29 cellular contexts compared by ENCODE assay signal in genomic region chr5:125552486-125552885, GRCh38.
"Had no signal": no experiment of that assay in that cellular context is flagged by ENCODE, and none has a peak within 500 bp of the region (broad histone marks: within the 10 kb centered on the region; RNA-seq: fewer than 3 reads in every experiment).

No MANE protein-coding gene starts in this region.

- H3K4me3 Mint-ChIP-seq: activated B cell treated with CpG ODN at 0.5 μM for 24 hours; activated CD8-positive, alpha-beta T cell treated with anti-CD3 and anti-CD28 coated beads for 36 hours; activated naive CD4-positive, alpha-beta T cell treated with anti-CD3 and anti-CD28 coated beads, Interleukin-2, amount 50 U/mL, for 24 hours; activated T-cell treated with anti-CD3 and anti-CD28 coated beads, Interleukin-2, amount 50 U/mL, for 4 hours; effector memory CD8-positive, alpha-beta T cell; naive thymus-derived CD4-positive, alpha-beta T cell; neural crest cell; stimulated activated memory B cell treated with anti-CD40 and anti-IgM and Interleukin-4, amounts not matched to agents 10 μg/mL and 1 μg/mL and 100 μg/mL, for 72 hours; T-helper 17 cell had no signal

- H3K27me3 Mint-ChIP-seq: activated B cell treated with CpG ODN at 0.5 μM for 24 hours; activated CD8-positive, alpha-beta T cell treated with anti-CD3 and anti-CD28 coated beads for 36 hours; activated naive CD4-positive, alpha-beta T cell treated with anti-CD3 and anti-CD28 coated beads, Interleukin-2, amount 50 U/mL, for 24 hours; effector memory CD8-positive, alpha-beta T cell; naive thymus-derived CD4-positive, alpha-beta T cell; T-helper 17 cell had no signal

- H3K9me3 Mint-ChIP-seq: activated B cell treated with CpG ODN at 0.5 μM for 24 hours; activated CD8-positive, alpha-beta T cell treated with anti-CD3 and anti-CD28 coated beads for 36 hours; neural crest cell; stimulated activated memory B cell treated with anti-CD40 and anti-IgM and Interleukin-4, amounts not matched to agents 10 μg/mL and 1 μg/mL and 100 μg/mL, for 72 hours had no signal

- H3K4me1 Mint-ChIP-seq: activated B cell treated with CpG ODN at 0.5 μM for 24 hours; activated naive CD4-positive, alpha-beta T cell treated with anti-CD3 and anti-CD28 coated beads, Interleukin-2, amount 50 U/mL, for 24 hours; naive thymus-derived CD4-positive, alpha-beta T cell; T-helper 17 cell had no signal

- H3K4me2 ChIP-seq: hepatocyte, smooth muscle cell had no signal

- H3K27ac Mint-ChIP-seq: activated B cell treated with CpG ODN at 0.5 μM for 24 hours; activated CD8-positive, alpha-beta T cell treated with anti-CD3 and anti-CD28 coated beads for 36 hours; activated naive CD4-positive, alpha-beta T cell treated with anti-CD3 and anti-CD28 coated beads, Interleukin-2, amount 50 U/mL, for 24 hours; activated T-helper 2 cell treated with anti-CD3 and anti-CD28 coated beads, Interferon-gamma antibody, Interleukin-2, Interleukin-4, amounts not matched to agents 10 μg/mL and 5 μg/mL and 100 μg/mL, durations not matched to agents 14 hours and 24 hours and 36 hours; effector memory CD8-positive, alpha-beta T cell; naive thymus-derived CD4-positive, alpha-beta T cell; stimulated activated memory B cell treated with anti-CD40 and anti-IgM and Interleukin-4, amounts not matched to agents 10 μg/mL and 1 μg/mL and 100 μg/mL, for 72 hours; T-helper 17 cell had no signal

- H3K36me3 Mint-ChIP-seq: activated naive CD4-positive, alpha-beta T cell treated with anti-CD3 and anti-CD28 coated beads, Interleukin-2, amount 50 U/mL, for 24 hours; naive thymus-derived CD4-positive, alpha-beta T cell; stimulated activated memory B cell treated with anti-CD40 and anti-IgM and Interleukin-4, amounts not matched to agents 10 μg/mL and 1 μg/mL and 100 μg/mL, for 72 hours had no signal

- H3K4me1 ChIP-seq: body of pancreas, parathyroid adenoma, psoas muscle, upper lobe of right lung had no signal

- H3K27me3 ChIP-seq: body of pancreas, gastroesophageal sphincter, hepatocyte, sigmoid colon, stomach, tibial artery, upper lobe of right lung had no signal

- H3K36me3 ChIP-seq: gastroesophageal sphincter, sigmoid colon, stomach, tibial artery, upper lobe of right lung had no signal

- H3K4me3 ChIP-seq: body of pancreas, coronary artery, gastroesophageal sphincter, hepatocyte, psoas muscle, sigmoid colon, smooth muscle cell, stomach, tibial artery, upper lobe of right lung had no signal

- H2AFZ ChIP-seq: hepatocyte, parathyroid adenoma had no signal

- H3K9me3 ChIP-seq: body of pancreas, gastroesophageal sphincter, psoas muscle, sigmoid colon, stomach, tibial artery, upper lobe of right lung had no signal

- DNase-seq: activated B cell treated with CpG ODN at 0.5 μM for 24 hours; activated CD4-positive, alpha-beta T cell treated with anti-CD3 and anti-CD28 coated beads, Interleukin-2, amount 50 U/mL, for 1 hour; activated CD8-positive, alpha-beta T cell treated with anti-CD3 and anti-CD28 coated beads for 36 hours; activated T-cell treated with anti-CD3 and anti-CD28 coated beads, Interleukin-2, amount 50 U/mL, for 4 hours; anterior cingulate cortex; body of pancreas; effector memory CD8-positive, alpha-beta T cell; left cardiac atrium; midbrain; naive thymus-derived CD4-positive, alpha-beta T cell; nucleus accumbens; psoas muscle; sigmoid colon; stimulated activated CD4-positive, alpha-beta T cell treated with anti-CD3 and anti-CD28 coated beads, Interleukin-1b, Interleukin-23, amount 100 ng/mL, for 48 hours; stimulated activated CD4-positive, alpha-beta T cell treated with anti-CD3 and anti-CD28 coated beads, Interleukin-4, amount 100 ng/mL, for 4 hours; stimulated activated CD8-positive, alpha-beta memory T cell treated with anti-CD3 and anti-CD28 coated beads, Interleukin-4, amount 100 ng/mL, for 48 hours; stomach; T-helper 17 cell; tibial artery; upper lobe of right lung had no signal

- H3K79me2 ChIP-seq: hepatocyte, parathyroid adenoma had no signal

- H3K9ac ChIP-seq: parathyroid adenoma had no signal

- H3K27ac ChIP-seq: body of pancreas, coronary artery, hepatocyte, parathyroid adenoma, psoas muscle, sigmoid colon, stomach, tibial artery, upper lobe of right lung had no signal

- ATAC-seq: activated CD8-positive, alpha-beta T cell treated with anti-CD3 and anti-CD28 coated beads for 36 hours; activated T-cell treated with anti-CD3 and anti-CD28 coated beads, Interleukin-2, amount 50 U/mL, for 4 hours; body of pancreas; effector memory CD8-positive, alpha-beta T cell; gastroesophageal sphincter; left cardiac atrium; naive thymus-derived CD4-positive, alpha-beta T cell; psoas muscle; stimulated activated memory B cell treated with anti-CD40 and anti-IgM and Interleukin-4, amounts not matched to agents 10 μg/mL and 1 μg/mL and 100 μg/mL, for 72 hours; T-helper 17 cell; upper lobe of right lung had no signal
